ENCODE assay signal across 7 cellular contexts in genomic region chr22:38871360-38872171, GRCh38. TPM values are rescaled to one million over a fixed set of nuclear protein-coding genes. Genes with fewer than 3 reads are reported as not detected.
DNase-seq lines count a peak whose midpoint lies in the region; ATAC-seq and TF ChIP-seq lines count a peak whose summit lies in the region.

No MANE protein-coding gene starts in this region.

- peak; percentile 44 for DNase-seq in activated CD8-positive, alpha-beta T cell treated with anti-CD3 and anti-CD28 coated beads for 36 hours
- DNase-seq in naive thymus-derived CD4-positive, alpha-beta T cell: peak in 7 of 9 donors; percentile 24 to 54 (median 34)
- no peak for DNase-seq in OCI-M2 (lab: John Stamatoyannopoulos, UW; ENCODE audit: unreplicated experiment)
- no peak for DNase-seq in NCI-H510A (lab: John Stamatoyannopoulos, UW)

- H3K4me1 Mint-ChIP-seq in activated CD8-positive, alpha-beta T cell treated with anti-CD3 and anti-CD28 coated beads for 36 hours (ENCODE audit: low read depth): peaks cover 58% of the 10 kb centered on the region
- H3K4me1 Mint-ChIP-seq in naive thymus-derived CD4-positive, alpha-beta T cell: peaks cover 35 to 55% (median 49%) of the 10 kb centered on the region in 7 donors

- H3K36me3 Mint-ChIP-seq in activated CD8-positive, alpha-beta T cell treated with anti-CD3 and anti-CD28 coated beads for 36 hours (ENCODE audit: low read depth): peaks cover 36% of the 10 kb centered on the region
- peaks cover 0 to 3% (median 0%) of the 10 kb centered on the region in 5 donors for H3K36me3 Mint-ChIP-seq in naive thymus-derived CD4-positive, alpha-beta T cell

- intact Hi-C loops in activated CD8-positive, alpha-beta T cell treated with anti-CD3 and anti-CD28 coated beads for 36 hours (cut with micrococcal nuclease): loop anchor here (5.0 to 10.0 kb wide), 3 partner anchors 71 to 243 kb away; no protein-coding TSS in a partner anchor
- intact Hi-C loops in naive thymus-derived CD4-positive, alpha-beta T cell (cut with micrococcal nuclease): loop anchor here (1.0 to 10.0 kb wide), 14 partner anchors 10 to 1264 kb away; partner anchors contain the start of genes CBX7 (in 2 of the 2), RPL3 (in 2 of the 2), ATF4 (in 1 of the 2) and CSNK1E (in 1 of the 2)

- peak overlapping the region; percentile 63 to 74 for H3K4me3 ChIP-seq in esophagus (ENCODE audit: low read depth in 1 of 2, low read length in 2 of 2)
- H3K4me3 ChIP-seq in naive thymus-derived CD4-positive, alpha-beta T cell (ENCODE audit: low read length): peak overlapping the region; percentile 46

- no peaks in the 10 kb centered on the region for H3K9me3 ChIP-seq in esophagus (ENCODE audit: control insufficient read depth in 2 of 2, insufficient read depth in 1 of 2, low read depth in 1 of 2, low read length in 1 of 2)
- no peaks in the 10 kb centered on the region for H3K9me3 ChIP-seq in naive thymus-derived CD4-positive, alpha-beta T cell (ENCODE audit: control insufficient read depth in 2 of 3, low read length in 3 of 3)

- peak overlapping the region; percentile 94 for H3K27ac Mint-ChIP-seq in activated CD8-positive, alpha-beta T cell treated with anti-CD3 and anti-CD28 coated beads for 36 hours
- peak overlapping the region; percentile 54 to 91 (median 86) for H3K27ac Mint-ChIP-seq in naive thymus-derived CD4-positive, alpha-beta T cell

- H3K27ac ChIP-seq in esophagus (ENCODE audit: low read depth in 2 of 2, low read length in 1 of 2): peak overlapping the region; percentile 82 to 87
- H3K27ac ChIP-seq in naive thymus-derived CD4-positive, alpha-beta T cell (ENCODE audit: low read depth, low read length): peak overlapping the region; percentile 73

- POLR2A ChIA-PET in activated CD8-positive, alpha-beta T cell treated with anti-CD3 and anti-CD28 coated beads for 36 hours (lab: Charles Lee): interaction anchor here (0.6 to 2.8 kb wide), 18 partner anchors 10 to 447 kb away, joined by 3 to 17 read pairs (median 4); partner anchors contain the start of genes CBX7 and RPL3
- POLR2A ChIA-PET in naive thymus-derived CD4-positive, alpha-beta T cell (lab: Charles Lee): interaction anchor here (0.6 to 2.4 kb wide), 14 partner anchors 11 to 448 kb away, joined by 3 to 14 read pairs (median 4); no protein-coding TSS in a partner anchor

- ATAC-seq in GM18867 (IDR thresholded peaks at IDR 0.05; ENCODE audit: unreplicated experiment) (peak; percentile 21), HG03135 (IDR thresholded peaks at IDR 0.05; ENCODE audit: unreplicated experiment) (peak; percentile 20)
- peak; percentile 0 for ATAC-seq in activated CD8-positive, alpha-beta T cell treated with anti-CD3 and anti-CD28 coated beads for 36 hours
- ATAC-seq in naive thymus-derived CD4-positive, alpha-beta T cell: peak; percentile 5

- H3K36me3 ChIP-seq in esophagus (ENCODE audit: control insufficient read depth in 2 of 2, insufficient read depth in 2 of 2, low read length in 1 of 2): peaks cover 0 to 3% of the 10 kb centered on the region in 2 donors
- peaks cover 0 to 22% (median 3%) of the 10 kb centered on the region in 3 experiments for H3K36me3 ChIP-seq in naive thymus-derived CD4-positive, alpha-beta T cell (ENCODE audit: control insufficient read depth in 2 of 3, insufficient read depth in 3 of 3, low read length in 3 of 3)

- no peak for TF ChIP-seq CTCF in activated CD8-positive, alpha-beta T cell treated with anti-CD3 and anti-CD28 coated beads for 36 hours (IDR thresholded peaks at IDR 0.05)

- H3K27me3 ChIP-seq in esophagus (ENCODE audit: control insufficient read depth in 1 of 2, insufficient read depth in 2 of 2, low read length in 2 of 2): no peaks in the 10 kb centered on the region
- no peaks in the 10 kb centered on the region for H3K27me3 ChIP-seq in naive thymus-derived CD4-positive, alpha-beta T cell (ENCODE audit: control insufficient read depth in 2 of 2, insufficient read depth in 2 of 2, low read length in 2 of 2)

- H3K27me3 Mint-ChIP-seq in activated CD8-positive, alpha-beta T cell treated with anti-CD3 and anti-CD28 coated beads for 36 hours: no peaks in the 10 kb centered on the region
- H3K27me3 Mint-ChIP-seq in naive thymus-derived CD4-positive, alpha-beta T cell: peaks cover 0 to 16% (median 0%) of the 10 kb centered on the region in 5 donors

- 1 to 2% methylated on average over 66 to 77 of the region's 77 CpGs for WGBS in esophagus, 2 donors

- H3K9me3 Mint-ChIP-seq in activated CD8-positive, alpha-beta T cell treated with anti-CD3 and anti-CD28 coated beads for 36 hours: no peaks in the 10 kb centered on the region
- no peaks in the 10 kb centered on the region for H3K9me3 Mint-ChIP-seq in naive thymus-derived CD4-positive, alpha-beta T cell

- no peaks in the 10 kb centered on the region for H3K4me1 ChIP-seq in esophagus (ENCODE audit: control insufficient read depth in 2 of 2, insufficient read depth in 2 of 2, low read length in 1 of 2)
- peaks cover 28 to 34% of the 10 kb centered on the region in 2 donors for H3K4me1 ChIP-seq in naive thymus-derived CD4-positive, alpha-beta T cell (ENCODE audit: control insufficient read depth in 2 of 2, insufficient read depth in 2 of 2, low read length in 2 of 2)

- CTCF ChIA-PET in activated CD8-positive, alpha-beta T cell treated with anti-CD3 and anti-CD28 coated beads for 36 hours (lab: Charles Lee): interaction anchor here (0.6 to 5.8 kb wide), 22 partner anchors 16 to 446 kb away, joined by 3 to 130 read pairs (median 8); partner anchors contain the start of genes APOBEC3B and SUN2
- CTCF ChIA-PET in naive thymus-derived CD4-positive, alpha-beta T cell (lab: Charles Lee): interaction anchor here (0.6 to 4.5 kb wide), 8 partner anchors 10 to 283 kb away, joined by 3 to 94 read pairs (median 7); no protein-coding TSS in a partner anchor

- H3K4me3 Mint-ChIP-seq in activated CD8-positive, alpha-beta T cell treated with anti-CD3 and anti-CD28 coated beads for 36 hours: peak overlapping the region; percentile 92
- peak overlapping the region; percentile 88 to 97 (median 93) for H3K4me3 Mint-ChIP-seq in naive thymus-derived CD4-positive, alpha-beta T cell

RNA-seq across cellular contexts. Expression of gene CBX6, which starts 0.5 kb away (rescaled TPM):
- 10 to 100 TPM; 97.7 to 99.4 TPM for total RNA-seq in activated CD8-positive, alpha-beta T cell treated with anti-CD3 and anti-CD28 coated beads for 36 hours
- 1 to 10 TPM; 6.4 to 8.5 TPM for polyA plus RNA-seq in esophagus
- 10 to 100 TPM; 41.7 to 77.0 (median 73.4) TPM for total RNA-seq in naive thymus-derived CD4-positive, alpha-beta T cell
- polyA plus RNA-seq in naive thymus-derived CD4-positive, alpha-beta T cell: 1 to 10 TPM; 6.3 to 7.2 TPM

RNA-seq across cellular contexts. Expression of gene NPTXR, which starts 27.7 kb away (rescaled TPM):
- under 1 TPM; 0.69 to 0.83 TPM for total RNA-seq in activated CD8-positive, alpha-beta T cell treated with anti-CD3 and anti-CD28 coated beads for 36 hours
- polyA plus RNA-seq in esophagus: under 1 TPM; 0.28 to 0.73 TPM
- 10 to 100 TPM in 2 of 5 experiments, 1 to 10 TPM in 2, under 1 TPM in 1; 0.85 to 12.9 (median 7.8) TPM for total RNA-seq in naive thymus-derived CD4-positive, alpha-beta T cell
- 1 to 10 TPM; 1.1 to 1.4 TPM for polyA plus RNA-seq in naive thymus-derived CD4-positive, alpha-beta T cell

Comparison
In these comparisons a context has a peak if more than half of its experiments do, and no peak if none do; other contexts are left out.
1. DNase-seq: peak in activated CD8-positive, alpha-beta T cell treated with anti-CD3 and anti-CD28 coated beads for 36 hours (single experiment) and naive thymus-derived CD4-positive, alpha-beta T cell (7 of 9); none in OCI-M2 (single experiment) and NCI-H510A (single experiment).
2. Peak in every context shown above with its lines, with median percentiles within 50 percentile points of each other: ATAC-seq.